Comparison of ENCODE assay signal across 18 cellular contexts in the genomic region with DNA sequence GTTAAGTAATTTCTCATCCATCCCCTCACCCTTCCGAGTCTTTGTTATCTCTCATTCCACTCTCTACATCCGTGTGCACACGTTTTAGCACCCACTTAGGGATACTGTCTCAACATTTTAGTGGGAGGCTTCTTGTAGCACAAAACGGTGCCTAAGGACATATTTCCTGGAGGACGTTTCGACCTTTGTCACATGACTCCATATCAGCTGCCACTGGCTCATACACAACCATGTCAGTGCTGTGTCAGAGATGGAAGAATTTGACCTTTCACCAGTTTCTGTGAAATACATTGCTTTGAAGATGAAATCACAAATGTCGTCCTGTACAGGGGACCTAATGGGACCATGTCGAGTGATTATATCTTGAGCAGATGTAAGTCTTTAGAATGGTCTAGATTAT. TPM values are rescaled to one million over a fixed set of nuclear protein-coding genes. Genes with fewer than 3 reads are reported as not detected.
"Had no signal": no experiment of that assay in that cellular context is flagged by ENCODE, and none has a peak within 500 bp of the region (broad histone marks: within the 10 kb centered on the region; RNA-seq: fewer than 3 reads in every experiment).

No MANE protein-coding gene starts in this region.

- H3K4me3 ChIP-seq: coronary artery, heart left ventricle, mucosa of descending colon, right atrium auricular region, sigmoid colon, skin epidermis, upper lobe of left lung, uterus had no signal

- DNase-seq: effector CD8-positive, alpha-beta T cell; heart left ventricle; hippocampal formation; kidney glomerular epithelial cell; mammary epithelial cell; mucosa of descending colon; naive thymus-derived CD8-positive, alpha-beta T cell; posterior cingulate gyrus; sigmoid colon; stimulated activated CD4-positive, alpha-beta T cell treated with anti-CD3 and anti-CD28 coated beads, Interleukin-12 subunit alpha, Interleukin-12 subunit beta, amount 100 ng/mL, for 4 hours; stimulated activated naive CD4-positive, alpha-beta T cell treated with Interleukin-2 at 50 U/mL for 16 hours; upper lobe of left lung; uterus had no signal

- H3K9me3 ChIP-seq: mucosa of descending colon, uterus had no signal

- H3K4me3 Mint-ChIP-seq: naive thymus-derived CD8-positive, alpha-beta T cell had no signal

- H3K4me1 Mint-ChIP-seq: naive thymus-derived CD8-positive, alpha-beta T cell had no signal

- H3K27ac ChIP-seq: coronary artery, heart left ventricle, right atrium auricular region, sigmoid colon, skin epidermis, upper lobe of left lung, uterus had no signal

- H3K36me3 ChIP-seq: heart left ventricle, right atrium auricular region, sigmoid colon, upper lobe of left lung, uterus had no signal

- H3K4me1 ChIP-seq: heart left ventricle, right atrium auricular region, upper lobe of left lung, uterus had no signal

- H3K27me3 ChIP-seq: right atrium auricular region, sigmoid colon, upper lobe of left lung, uterus had no signal

- ATAC-seq: heart left ventricle; mucosa of descending colon; naive thymus-derived CD8-positive, alpha-beta T cell had no signal

RNA-seq across cellular contexts. Expression of gene B3GALT5, which starts 15.6 kb away (rescaled TPM):
- total RNA-seq: dermis microvascular lymphatic vessel endothelial cell; mammary epithelial cell; naive thymus-derived CD8-positive, alpha-beta T cell; osteocyte; right atrium auricular region had no signal
- polyA plus RNA-seq: mammary epithelial cell; naive thymus-derived CD8-positive, alpha-beta T cell had no signal
